23 cellular contexts compared by ENCODE assay signal in the genomic region with DNA sequence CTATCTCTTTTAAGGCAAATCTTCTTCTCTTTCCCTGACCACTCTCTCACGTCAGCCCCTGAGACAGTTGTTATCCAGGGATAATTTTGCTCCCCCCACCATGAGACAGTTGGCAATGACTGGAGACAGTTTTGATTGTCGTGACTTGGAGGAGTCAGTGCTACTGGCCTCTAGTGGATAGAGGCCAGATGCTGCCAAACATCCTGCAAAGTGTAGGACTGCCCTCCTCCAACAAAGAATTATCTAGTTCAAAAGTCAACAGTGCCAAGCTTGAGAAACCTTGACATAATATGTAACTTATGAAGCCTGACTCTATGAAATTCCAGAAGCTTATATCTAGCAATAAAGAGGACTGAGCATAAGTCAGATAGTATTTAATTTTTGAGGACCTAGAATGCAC.
A peak's percentile ranks its signal among the peaks of the same experiment; 100 is the strongest.
DNase-seq lines count a peak whose midpoint lies in the region; ATAC-seq and TF ChIP-seq lines count a peak whose summit lies in the region.
"Had no signal": no experiment of that assay in that cellular context is flagged by ENCODE, and none has a peak within 500 bp of the region (broad histone marks: within the 10 kb centered on the region; RNA-seq: fewer than 3 reads in every experiment).

No MANE protein-coding gene starts in this region.

- H3K27ac ChIP-seq in PC-3 (ENCODE audit: low read length) (no peak overlapping the region), esophagus muscularis mucosa (replicated peaks in 1 of 4) (no peak overlapping the region)
- H3K27ac ChIP-seq: left lung, ovary, right atrium auricular region, tibial artery had no signal

- no peak for TF ChIP-seq POLR2A in esophagus muscularis mucosa (IDR thresholded peaks at IDR 0.05; ENCODE audit: low read depth)

- TF ChIP-seq EP300 in esophagus muscularis mucosa (IDR thresholded peaks at IDR 0.05) = no peak

- H3K4me1 ChIP-seq in PC-3 (ENCODE audit: insufficient read depth, low read length) (no peaks in the 10 kb centered on the region), esophagus muscularis mucosa (no peaks in the 10 kb centered on the region)
- H3K4me1 ChIP-seq: left lung, right atrium auricular region, tibial artery had no signal

- no peaks in the 10 kb centered on the region for H4K20me1 ChIP-seq in PC-3 (ENCODE audit: low read length)

- CTCF ChIA-PET in PC-3 (lab: Charles Lee) = no interaction called here

- BruUV-seq in PC-3 (replicated peaks; lab: Mats Ljungman, UMichigan) = no TSS peak

- WGBS in esophagus muscularis mucosa = 50% methylated on average over 2 of the region's 2 CpGs

- TF ChIP-seq CTCF in PC-3 (conservative IDR thresholded peaks at IDR 0.05; ENCODE audit: low read depth, low read length) (peak; percentile 39; the same call in 1 of the 2 replicates), retinal pigment epithelial cell (conservative IDR thresholded peaks at IDR 0.05; ENCODE audit: low read depth, low read length) (peak; percentile 20), esophagus muscularis mucosa (IDR thresholded peaks at IDR 0.05) (no peak)

- no peak overlapping the region for H2AFZ ChIP-seq in PC-3 (ENCODE audit: low read length)

- no peak overlapping the region for H3K4me2 ChIP-seq in PC-3 (ENCODE audit: low read length)

- no peaks in the 10 kb centered on the region for H3K36me3 ChIP-seq in PC-3 (ENCODE audit: low read depth, low read length)
- H3K36me3 ChIP-seq in esophagus muscularis mucosa = no peaks in the 10 kb centered on the region
- H3K36me3 ChIP-seq: left lung, ovary, right atrium auricular region, tibial artery had no signal

- DNase-seq in DMS53 (lab: John Stamatoyannopoulos, UW) (peak; percentile 5), DMS53 treated with DMSO at 0.1 percent for 48 hours (lab: John Stamatoyannopoulos, UW; ENCODE audit: unreplicated experiment) (no peak), PC-3 (peak; percentile 14), kidney tubule cell (ENCODE audit: low spot score) (peak; percentile 58), retinal pigment epithelial cell (ENCODE audit: low read depth) (no peak), esophagus muscularis mucosa (ENCODE audit: extremely low spot score) (no peak), NCI-H1417 (lab: John Stamatoyannopoulos, UW) (no peak)
- no peak for DNase-seq in activated naive CD4-positive, alpha-beta T cell treated with Interleukin-2 at 50 U/mL for 16 hours
- DNase-seq: activated B cell treated with CpG ODN at 0.5 μM for 24 hours; activated CD4-positive, alpha-beta T cell treated with anti-CD3 and anti-CD28 coated beads, Interleukin-2, amount 50 U/mL, for 4 hours; aorta; left lung; natural killer cell; NCI-H1092 treated with DMSO at 0.1 percent for 48 hours; NCI-H2029; NCI-H2227 treated with DMSO at 0.1 percent for 48 hours; NCI-H748 treated with DMSO at 0.1 percent for 48 hours; ovary; Right ventricle myocardium superior; tibial artery had no signal

- H3K9me3 ChIP-seq in PC-3 (ENCODE audit: low read length) (no peaks in the 10 kb centered on the region), esophagus muscularis mucosa (no peaks in the 10 kb centered on the region)
- H3K9me3 ChIP-seq: left lung, ovary, right atrium auricular region, tibial artery had no signal

- H3K79me2 ChIP-seq in PC-3 (ENCODE audit: low read length) = no peaks in the 10 kb centered on the region

- H3K4me3 ChIP-seq in PC-3 (ENCODE audit: low read length) (no peak overlapping the region), retinal pigment epithelial cell (ENCODE audit: low read length) (no peak overlapping the region), esophagus muscularis mucosa (no peak overlapping the region)
- H3K4me3 ChIP-seq: left lung, ovary, right atrium auricular region, tibial artery had no signal

- POLR2A ChIA-PET in PC-3 (lab: Charles Lee; ENCODE audit: unreplicated experiment) = no interaction called here

- no peaks in the 10 kb centered on the region for H3K9me2 ChIP-seq in PC-3 (replicated peaks; ENCODE audit: low read length)

- no peak overlapping the region for H3K9ac ChIP-seq in PC-3 (ENCODE audit: low read length)

- H3K27me3 ChIP-seq in PC-3 (ENCODE audit: low read length) = peaks cover 30% of the 10 kb centered on the region
- no peaks in the 10 kb centered on the region for H3K27me3 ChIP-seq in esophagus muscularis mucosa
- H3K27me3 ChIP-seq: left lung, ovary, right atrium auricular region, tibial artery had no signal

- no peak for ATAC-seq in PC-3
- ATAC-seq: activated naive CD4-positive, alpha-beta T cell treated with anti-CD3 and anti-CD28 coated beads, Interleukin-2, amount 50 U/mL, for 72 hours; HCT116; left lung; natural killer cell had no signal

- intact Hi-C loops in PC-3 (cut with micrococcal nuclease) = no loop called here
- intact Hi-C loops in esophagus muscularis mucosa (cut with DNase I) = no loop called here

- no peaks in the 10 kb centered on the region for H3F3A ChIP-seq in PC-3 (ENCODE audit: low read length, unreplicated experiment)

Comparison
In these comparisons a context has a peak if more than half of its experiments do, and no peak if none do; other contexts are left out.
1. DNase-seq: peak in DMS53 (single experiment), PC-3 (single experiment) and kidney tubule cell (single experiment); none in DMS53 treated with DMSO at 0.1 percent for 48 hours (single experiment), retinal pigment epithelial cell (single experiment), esophagus muscularis mucosa (single experiment), activated naive CD4-positive, alpha-beta T cell treated with Interleukin-2 at 50 U/mL for 16 hours (single experiment) and NCI-H1417 (0 of 3).
2. CTCF ChIP-seq: peak in PC-3 (single experiment) and retinal pigment epithelial cell (single experiment); none in esophagus muscularis mucosa (0 of 3).